Comparison of ENCODE assay signal across 10 cellular contexts in the genomic region with DNA sequence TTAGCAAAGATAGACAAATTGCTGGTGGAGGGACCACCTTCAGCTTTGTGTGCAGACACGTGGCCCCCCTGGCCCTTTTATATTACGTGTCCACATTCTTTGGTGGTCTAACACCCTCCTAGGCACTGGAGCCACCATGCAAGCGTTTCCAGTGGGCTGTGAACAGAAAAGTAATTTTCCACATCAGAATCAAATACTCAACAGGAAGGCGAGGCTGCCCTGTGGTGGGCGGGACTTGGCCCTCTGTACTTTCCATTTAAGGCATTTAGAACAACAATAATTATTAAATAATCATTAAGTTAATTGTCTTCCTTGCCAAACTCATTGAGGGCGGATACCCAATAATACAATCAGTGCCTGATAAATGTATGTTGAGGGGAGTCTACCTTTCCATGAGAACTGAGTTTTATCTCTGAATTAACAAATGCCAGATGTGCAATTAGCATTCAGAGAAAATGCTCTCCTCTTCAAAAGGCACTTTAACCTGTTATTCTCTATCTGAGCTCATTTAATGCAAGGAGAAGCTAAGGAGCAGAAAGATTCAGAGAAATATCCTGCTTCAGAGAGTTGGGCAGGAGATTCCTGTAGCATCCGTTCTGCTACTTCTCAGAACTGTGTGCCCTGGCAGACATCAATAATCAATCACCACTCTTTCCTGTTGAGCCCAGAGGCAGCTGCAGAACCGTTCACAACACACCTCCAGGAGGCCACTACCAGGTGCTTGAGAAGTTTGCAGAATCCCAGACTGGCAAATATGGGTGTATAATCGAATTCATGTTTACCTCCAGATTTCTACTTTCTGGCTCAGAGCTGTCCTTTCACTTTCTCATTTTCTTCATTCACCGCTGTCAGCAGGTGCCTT.
A peak's percentile ranks its signal among the peaks of the same experiment; 100 is the strongest.
DNase-seq lines count a peak whose midpoint lies in the region; ATAC-seq and TF ChIP-seq lines count a peak whose summit lies in the region.
"Had no signal": no experiment of that assay in that cellular context is flagged by ENCODE, and none has a peak within 500 bp of the region (broad histone marks: within the 10 kb centered on the region; RNA-seq: fewer than 3 reads in every experiment).

No MANE protein-coding gene starts in this region.

- no peaks in the 10 kb centered on the region for H3K9me3 ChIP-seq in heart right ventricle
- no peaks in the 10 kb centered on the region for H3K9me3 ChIP-seq in muscle layer of duodenum (ENCODE audit: control insufficient read depth in 1 of 2, low read length in 2 of 2)
- H3K9me3 ChIP-seq in vagina: no peaks in the 10 kb centered on the region
- H3K9me3 ChIP-seq: BE2C had no signal

- no peaks in the 10 kb centered on the region for H3K36me3 Mint-ChIP-seq in chondrocyte (ENCODE audit: low read depth)

- TF ChIP-seq CTCF in heart right ventricle (IDR thresholded peaks at IDR 0.05): no peak
- TF ChIP-seq CTCF in chondrocyte (IDR thresholded peaks at IDR 0.05): no peak
- TF ChIP-seq CTCF in vagina (IDR thresholded peaks at IDR 0.05): no peak

- no peak for TF ChIP-seq POLR2A in vagina (IDR thresholded peaks at IDR 0.05)

- no peaks in the 10 kb centered on the region for H3K27me3 ChIP-seq in heart right ventricle
- H3K27me3 ChIP-seq in muscle layer of duodenum (ENCODE audit: low read depth, low read length): no peaks in the 10 kb centered on the region
- no peaks in the 10 kb centered on the region for H3K27me3 ChIP-seq in vagina
- H3K27me3 ChIP-seq: BE2C had no signal

- peaks cover 43% of the 10 kb centered on the region for H3K4me1 Mint-ChIP-seq in chondrocyte (ENCODE audit: low read depth)

- H3K36me3 ChIP-seq in heart right ventricle (no peaks in the 10 kb centered on the region), muscle layer of duodenum (ENCODE audit: control insufficient read depth in 1 of 2, insufficient read depth in 2 of 2, low read length in 2 of 2) (no peaks in the 10 kb centered on the region), vagina (no peaks in the 10 kb centered on the region)
- H3K36me3 ChIP-seq: BE2C had no signal

- H3K27ac ChIP-seq in heart right ventricle (peak overlapping the region in 8 of 10 donors; percentile 7 to 80 (median 58)), muscle layer of duodenum (ENCODE audit: low read length) (peak overlapping the region; percentile 61), vagina (peak overlapping the region; percentile 72)

- H3K4me3 ChIP-seq in heart right ventricle: no peak overlapping the region
- H3K4me3 ChIP-seq in muscle layer of duodenum (ENCODE audit: low read depth in 1 of 2, low read length in 2 of 2): no peak overlapping the region
- no peak overlapping the region for H3K4me3 ChIP-seq in vagina

- ATAC-seq in heart right ventricle: peak in 1 of 8 donors; percentile 23
- no peak for ATAC-seq in Right ventricle myocardium inferior

- intact Hi-C loops in heart right ventricle (cut with DNase I): loop anchor here in 1 of 10 donors (5.0 kb wide), 1 partner anchor 58 kb away; no protein-coding TSS in a partner anchor
- intact Hi-C loops in Right ventricle myocardium inferior (cut with DNase I): no loop called here
- intact Hi-C loops in vagina (cut with DNase I): no loop called here

- no peaks in the 10 kb centered on the region for H3K9me3 Mint-ChIP-seq in chondrocyte (ENCODE audit: low read depth)

- H3K4me1 ChIP-seq in heart right ventricle (peaks cover 16 to 77% (median 52%) of the 10 kb centered on the region in 9 donors), muscle layer of duodenum (ENCODE audit: control insufficient read depth in 1 of 2, insufficient read depth in 2 of 2, low read length in 2 of 2) (peaks cover 27 to 32% of the 10 kb centered on the region in 2 donors), vagina (peaks cover 36% of the 10 kb centered on the region)

- WGBS in heart right ventricle, 2 donors: 73 to 80% methylated on average over 10 of the region's 10 CpGs

- peak overlapping the region; percentile 77 for H3K27ac Mint-ChIP-seq in chondrocyte (ENCODE audit: unreplicated experiment)

- no peaks in the 10 kb centered on the region for H3K27me3 Mint-ChIP-seq in chondrocyte (ENCODE audit: low read depth)

- H3K4me3 Mint-ChIP-seq in chondrocyte (ENCODE audit: unreplicated experiment): no peak overlapping the region

- DNase-seq in heart right ventricle (no peak), Right ventricle myocardium inferior (ENCODE audit: missing footprints) (no peak), chondrocyte (ENCODE audit: low spot score) (no peak), vagina (ENCODE audit: extremely low spot score in 2 of 2) (no peak), NCI-H128 (lab: John Stamatoyannopoulos, UW; ENCODE audit: unreplicated experiment) (no peak), putamen (ENCODE audit: low spot score) (no peak), islet precursor cell (no peak)
- DNase-seq: BE2C, NCI-H2107 had no signal
